1 cellular context compared by ENCODE assay signal in the genomic region with DNA sequence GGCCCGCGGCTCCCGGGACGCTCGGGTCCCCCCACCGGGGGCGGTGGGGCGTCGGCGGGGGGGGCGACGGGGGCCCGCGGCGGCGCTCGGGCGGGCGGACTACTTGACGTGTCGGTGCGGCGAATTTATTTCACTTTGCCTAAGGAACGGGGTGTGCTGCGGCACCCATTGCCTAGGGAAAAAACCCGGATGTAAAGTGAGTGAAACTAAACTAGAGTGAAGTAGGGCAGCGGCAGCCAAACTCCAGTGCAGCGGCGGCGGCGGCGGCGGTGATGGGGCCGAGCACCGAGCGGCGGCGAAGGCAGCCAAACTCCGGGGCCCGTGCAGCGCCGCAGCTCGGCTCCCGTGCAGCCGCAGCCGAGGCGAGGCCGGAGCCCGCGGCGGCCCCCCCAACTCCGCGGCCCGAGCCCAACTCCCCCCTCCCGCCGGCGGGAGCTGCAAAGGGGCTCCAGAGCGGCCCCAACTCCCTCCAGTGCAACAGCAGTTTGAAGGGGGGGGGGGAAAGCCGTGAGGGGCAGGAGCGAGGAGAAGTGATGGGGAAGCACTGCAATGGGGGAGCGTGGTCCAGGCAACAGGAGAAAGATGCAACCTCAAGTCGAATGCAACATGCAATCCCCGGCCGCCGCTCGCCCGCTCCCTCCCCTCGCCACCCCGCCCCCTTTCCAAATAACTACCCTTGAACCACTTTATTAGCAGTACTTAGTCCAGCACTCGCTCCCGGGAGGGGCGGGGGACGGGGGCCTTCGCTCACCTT.
A peak's percentile ranks its signal among the peaks of the same experiment; 100 is the strongest.
TF ChIP-seq lines count a peak whose summit lies in the region.

No MANE protein-coding gene starts in this region.

TF ChIP-seq in HepG2, 621 proteins besides CTCF, POLR2A, EP300 and RAD21 (continued from another document and continues in another):
- TF ChIP-seq, protein P1, sequence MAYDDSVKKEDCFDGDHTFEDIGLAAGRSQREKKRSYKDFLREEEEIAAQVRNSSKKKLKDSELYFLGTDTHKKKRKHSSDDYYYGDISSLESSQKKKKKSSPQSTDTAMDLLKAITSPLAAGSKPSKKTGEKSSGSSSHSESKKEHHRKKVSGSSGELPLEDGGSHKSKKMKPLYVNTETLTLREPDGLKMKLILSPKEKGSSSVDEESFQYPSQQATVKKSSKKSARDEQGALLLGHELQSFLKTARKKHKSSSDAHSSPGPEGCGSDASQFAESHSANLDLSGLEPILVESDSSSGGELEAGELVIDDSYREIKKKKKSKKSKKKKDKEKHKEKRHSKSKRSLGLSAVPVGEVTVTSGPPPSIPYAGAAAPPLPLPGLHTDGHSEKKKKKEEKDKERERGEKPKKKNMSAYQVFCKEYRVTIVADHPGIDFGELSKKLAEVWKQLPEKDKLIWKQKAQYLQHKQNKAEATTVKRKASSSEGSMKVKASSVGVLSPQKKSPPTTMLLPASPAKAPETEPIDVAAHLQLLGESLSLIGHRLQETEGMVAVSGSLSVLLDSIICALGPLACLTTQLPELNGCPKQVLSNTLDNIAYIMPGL (CRISPR knock-in tag; IDR thresholded peaks at IDR 0.05; ENCODE audit: borderline replicate concordance in 1 of 2, low read depth in 1 of 2) = peak in 1 of 2 experiments; percentile 20; a peak in 1 of 4 replicates
- TF ChIP-seq YEATS4 (CRISPR knock-in tag; IDR thresholded peaks at IDR 0.05; ENCODE audit: borderline replicate concordance) = peak; percentile 32; the same call in 1 of the 2 replicates
- TF ChIP-seq, protein P2, sequence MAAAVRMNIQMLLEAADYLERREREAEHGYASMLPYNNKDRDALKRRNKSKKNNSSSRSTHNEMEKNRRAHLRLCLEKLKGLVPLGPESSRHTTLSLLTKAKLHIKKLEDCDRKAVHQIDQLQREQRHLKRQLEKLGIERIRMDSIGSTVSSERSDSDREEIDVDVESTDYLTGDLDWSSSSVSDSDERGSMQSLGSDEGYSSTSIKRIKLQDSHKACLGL (CRISPR knock-in tag; IDR thresholded peaks at IDR 0.05) = no peak
- TF ChIP-seq ZFX (CRISPR knock-in tag; IDR thresholded peaks at IDR 0.05; ENCODE audit: low read depth) = no peak; the same call in 1 of the 2 replicates
- TF ChIP-seq GZF1 (CRISPR knock-in tag; IDR thresholded peaks at IDR 0.05) = no peak
- TF ChIP-seq, protein P3, sequence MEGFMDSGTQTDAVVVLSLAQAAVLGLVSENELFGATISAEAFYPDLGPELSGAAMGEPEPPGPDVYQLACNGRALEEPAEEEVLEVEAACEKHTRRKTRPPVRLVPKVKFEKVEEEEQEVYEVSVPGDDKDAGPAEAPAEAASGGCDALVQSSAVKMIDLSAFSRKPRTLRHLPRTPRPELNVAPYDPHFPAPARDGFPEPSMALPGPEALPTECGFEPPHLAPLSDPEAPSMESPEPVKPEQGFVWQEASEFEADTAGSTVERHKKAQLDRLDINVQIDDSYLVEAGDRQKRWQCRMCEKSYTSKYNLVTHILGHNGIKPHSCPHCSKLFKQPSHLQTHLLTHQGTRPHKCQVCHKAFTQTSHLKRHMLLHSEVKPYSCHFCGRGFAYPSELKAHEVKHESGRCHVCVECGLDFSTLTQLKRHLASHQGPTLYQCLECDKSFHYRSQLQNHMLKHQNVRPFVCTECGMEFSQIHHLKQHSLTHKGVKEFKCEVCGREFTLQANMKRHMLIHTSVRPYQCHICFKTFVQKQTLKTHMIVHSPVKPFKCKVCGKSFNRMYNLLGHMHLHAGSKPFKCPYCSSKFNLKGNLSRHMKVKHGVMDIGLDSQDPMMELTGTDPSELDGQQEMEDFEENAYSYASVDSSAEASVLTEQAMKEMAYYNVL (CRISPR knock-in tag; IDR thresholded peaks at IDR 0.05; ENCODE audit: borderline replicate concordance) = peak; percentile 25
- TF ChIP-seq CEBPB (IDR thresholded peaks at IDR 0.05; ENCODE audit: borderline replicate concordance, low read depth, low read length) = no peak
- TF ChIP-seq TRIM24 (CRISPR knock-in tag; IDR thresholded peaks at IDR 0.05) = no peak
- 0 out of 4 replicates have a peak, but pooled peaks of 1 of the 2 experiments have one; percentile 12 for TF ChIP-seq KLF16 (CRISPR knock-in tag; IDR thresholded peaks at IDR 0.05)
- TF ChIP-seq ZNF350 (CRISPR knock-in tag; IDR thresholded peaks at IDR 0.05; ENCODE audit: borderline replicate concordance, low read depth) = no peak
- TF ChIP-seq ZSCAN21 (CRISPR knock-in tag; IDR thresholded peaks at IDR 0.05; ENCODE audit: borderline replicate concordance) = peak; percentile 99
- no peak for TF ChIP-seq U2AF2 (IDR thresholded peaks at IDR 0.05; ENCODE audit: low read depth, low read length)
- TF ChIP-seq TAF1 (CRISPR knock-in tag; IDR thresholded peaks at IDR 0.05) = peak; percentile 62; the same call in 1 of the 2 replicates
- peak; percentile 49; the same call in 1 of the 2 replicates for TF ChIP-seq KAT7 (CRISPR knock-in tag; IDR thresholded peaks at IDR 0.05; ENCODE audit: borderline replicate concordance)
- no peak for TF ChIP-seq HOXA7 (CRISPR knock-in tag; IDR thresholded peaks at IDR 0.05)
- no peak for TF ChIP-seq MTA1 (CRISPR knock-in tag; IDR thresholded peaks at IDR 0.05; ENCODE audit: borderline replicate concordance)
- TF ChIP-seq ZNF678 (CRISPR knock-in tag; IDR thresholded peaks at IDR 0.05) = no peak
- no peak for TF ChIP-seq NFE2L1 (CRISPR knock-in tag; IDR thresholded peaks at IDR 0.05; ENCODE audit: borderline replicate concordance)
- TF ChIP-seq ADNP (CRISPR knock-in tag; IDR thresholded peaks at IDR 0.05) = no peak
- peak; percentile 43; the same call in 1 of the 2 replicates for TF ChIP-seq THAP11 (CRISPR knock-in tag; IDR thresholded peaks at IDR 0.05)
- no peak for TF ChIP-seq CREB1 (IDR thresholded peaks at IDR 0.05)
- TF ChIP-seq CREB1 (CRISPR knock-in tag; IDR thresholded peaks at IDR 0.05) = no peak
- no peak for TF ChIP-seq ZNF138 (CRISPR knock-in tag; IDR thresholded peaks at IDR 0.05; ENCODE audit: low read depth)
- TF ChIP-seq, protein P4, sequence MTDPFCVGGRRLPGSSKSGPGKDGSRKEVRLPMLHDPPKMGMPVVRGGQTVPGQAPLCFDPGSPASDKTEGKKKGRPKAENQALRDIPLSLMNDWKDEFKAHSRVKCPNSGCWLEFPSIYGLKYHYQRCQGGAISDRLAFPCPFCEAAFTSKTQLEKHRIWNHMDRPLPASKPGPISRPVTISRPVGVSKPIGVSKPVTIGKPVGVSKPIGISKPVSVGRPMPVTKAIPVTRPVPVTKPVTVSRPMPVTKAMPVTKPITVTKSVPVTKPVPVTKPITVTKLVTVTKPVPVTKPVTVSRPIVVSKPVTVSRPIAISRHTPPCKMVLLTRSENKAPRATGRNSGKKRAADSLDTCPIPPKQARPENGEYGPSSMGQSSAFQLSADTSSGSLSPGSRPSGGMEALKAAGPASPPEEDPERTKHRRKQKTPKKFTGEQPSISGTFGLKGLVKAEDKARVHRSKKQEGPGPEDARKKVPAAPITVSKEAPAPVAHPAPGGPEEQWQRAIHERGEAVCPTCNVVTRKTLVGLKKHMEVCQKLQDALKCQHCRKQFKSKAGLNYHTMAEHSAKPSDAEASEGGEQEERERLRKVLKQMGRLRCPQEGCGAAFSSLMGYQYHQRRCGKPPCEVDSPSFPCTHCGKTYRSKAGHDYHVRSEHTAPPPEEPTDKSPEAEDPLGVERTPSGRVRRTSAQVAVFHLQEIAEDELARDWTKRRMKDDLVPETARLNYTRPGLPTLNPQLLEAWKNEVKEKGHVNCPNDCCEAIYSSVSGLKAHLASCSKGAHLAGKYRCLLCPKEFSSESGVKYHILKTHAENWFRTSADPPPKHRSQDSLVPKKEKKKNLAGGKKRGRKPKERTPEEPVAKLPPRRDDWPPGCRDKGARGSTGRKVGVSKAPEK (CRISPR knock-in tag; IDR thresholded peaks at IDR 0.05; ENCODE audit: borderline replicate concordance) = no peak
- no peak for TF ChIP-seq MTF2 (CRISPR knock-in tag; IDR thresholded peaks at IDR 0.05; ENCODE audit: borderline replicate concordance)
- peak; percentile 16; the same call in 1 of the 2 replicates for TF ChIP-seq GATAD2A (CRISPR knock-in tag; IDR thresholded peaks at IDR 0.05)
- no peak for TF ChIP-seq ZNF792 (CRISPR knock-in tag; IDR thresholded peaks at IDR 0.05)
- 0 out of 2 replicates have a peak, but pooled peaks have one; percentile 42 for TF ChIP-seq TOPORS (CRISPR knock-in tag; IDR thresholded peaks at IDR 0.05)
- TF ChIP-seq KLF6 (CRISPR knock-in tag; IDR thresholded peaks at IDR 0.05) = 0 out of 2 replicates have a peak, but pooled peaks have one; percentile 47
- TF ChIP-seq, protein P5, sequence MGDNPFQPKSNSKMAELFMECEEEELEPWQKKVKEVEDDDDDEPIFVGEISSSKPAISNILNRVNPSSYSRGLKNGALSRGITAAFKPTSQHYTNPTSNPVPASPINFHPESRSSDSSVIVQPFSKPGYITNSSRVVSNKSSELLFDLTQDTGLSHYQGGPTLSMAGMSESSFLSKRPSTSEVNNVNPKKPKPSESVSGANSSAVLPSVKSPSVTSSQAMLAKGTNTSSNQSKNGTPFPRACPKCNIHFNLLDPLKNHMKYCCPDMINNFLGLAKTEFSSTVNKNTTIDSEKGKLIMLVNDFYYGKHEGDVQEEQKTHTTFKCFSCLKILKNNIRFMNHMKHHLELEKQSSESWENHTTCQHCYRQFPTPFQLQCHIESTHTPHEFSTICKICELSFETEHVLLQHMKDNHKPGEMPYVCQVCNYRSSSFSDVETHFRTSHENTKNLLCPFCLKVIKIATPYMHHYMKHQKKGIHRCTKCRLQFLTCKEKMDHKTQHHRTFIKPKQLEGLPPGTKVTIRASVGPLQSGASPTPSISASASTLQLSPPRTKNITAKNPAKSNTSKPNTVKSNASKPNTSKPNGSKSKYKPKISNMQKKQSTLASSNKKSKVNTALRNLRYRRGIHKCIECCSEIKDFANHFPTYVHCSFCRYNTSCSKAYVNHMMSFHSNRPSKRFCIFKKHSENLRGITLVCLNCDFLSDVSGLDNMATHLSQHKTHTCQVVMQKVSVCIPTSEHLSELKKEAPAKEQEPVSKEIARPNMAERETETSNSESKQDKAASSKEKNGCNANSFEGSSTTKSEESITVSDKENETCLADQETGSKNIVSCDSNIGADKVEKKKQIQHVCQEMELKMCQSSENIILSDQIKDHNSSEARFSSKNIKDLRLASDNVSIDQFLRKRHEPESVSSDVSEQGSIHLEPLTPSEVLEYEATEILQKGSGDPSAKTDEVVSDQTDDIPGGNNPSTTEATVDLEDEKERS (CRISPR knock-in tag; IDR thresholded peaks at IDR 0.05) = no peak
- no peak for TF ChIP-seq KLF15 (CRISPR knock-in tag; IDR thresholded peaks at IDR 0.05; ENCODE audit: borderline replicate concordance)
- no peak for TF ChIP-seq HNRNPH1 (optimal IDR thresholded peaks at IDR 0.05; ENCODE audit: low read depth, low read length)
- peak; percentile 82 for TF ChIP-seq RBFOX2 (IDR thresholded peaks at IDR 0.05; ENCODE audit: low read depth, low read length)
- peak; percentile 66 for TF ChIP-seq PHF8 (CRISPR knock-in tag; IDR thresholded peaks at IDR 0.05)
- no peak for TF ChIP-seq ZNF20 (CRISPR knock-in tag; IDR thresholded peaks at IDR 0.05)
- TF ChIP-seq ZNF775 (CRISPR knock-in tag; IDR thresholded peaks at IDR 0.05; ENCODE audit: borderline replicate concordance) = no peak
- TF ChIP-seq ZNF10 (CRISPR knock-in tag; IDR thresholded peaks at IDR 0.05; ENCODE audit: borderline replicate concordance, low read depth) = no peak
- peak; percentile 73 for TF ChIP-seq ASH2L (IDR thresholded peaks at IDR 0.05; ENCODE audit: insufficient read length, low read depth, low read length)
- no peak for TF ChIP-seq ELF3 (CRISPR knock-in tag; IDR thresholded peaks at IDR 0.05)
- TF ChIP-seq, protein P6, sequence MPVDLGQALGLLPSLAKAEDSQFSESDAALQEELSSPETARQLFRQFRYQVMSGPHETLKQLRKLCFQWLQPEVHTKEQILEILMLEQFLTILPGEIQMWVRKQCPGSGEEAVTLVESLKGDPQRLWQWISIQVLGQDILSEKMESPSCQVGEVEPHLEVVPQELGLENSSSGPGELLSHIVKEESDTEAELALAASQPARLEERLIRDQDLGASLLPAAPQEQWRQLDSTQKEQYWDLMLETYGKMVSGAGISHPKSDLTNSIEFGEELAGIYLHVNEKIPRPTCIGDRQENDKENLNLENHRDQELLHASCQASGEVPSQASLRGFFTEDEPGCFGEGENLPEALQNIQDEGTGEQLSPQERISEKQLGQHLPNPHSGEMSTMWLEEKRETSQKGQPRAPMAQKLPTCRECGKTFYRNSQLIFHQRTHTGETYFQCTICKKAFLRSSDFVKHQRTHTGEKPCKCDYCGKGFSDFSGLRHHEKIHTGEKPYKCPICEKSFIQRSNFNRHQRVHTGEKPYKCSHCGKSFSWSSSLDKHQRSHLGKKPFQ (CRISPR knock-in tag; IDR thresholded peaks at IDR 0.05; ENCODE audit: insufficient replicate concordance) = no peak
- TF ChIP-seq, protein P7, sequence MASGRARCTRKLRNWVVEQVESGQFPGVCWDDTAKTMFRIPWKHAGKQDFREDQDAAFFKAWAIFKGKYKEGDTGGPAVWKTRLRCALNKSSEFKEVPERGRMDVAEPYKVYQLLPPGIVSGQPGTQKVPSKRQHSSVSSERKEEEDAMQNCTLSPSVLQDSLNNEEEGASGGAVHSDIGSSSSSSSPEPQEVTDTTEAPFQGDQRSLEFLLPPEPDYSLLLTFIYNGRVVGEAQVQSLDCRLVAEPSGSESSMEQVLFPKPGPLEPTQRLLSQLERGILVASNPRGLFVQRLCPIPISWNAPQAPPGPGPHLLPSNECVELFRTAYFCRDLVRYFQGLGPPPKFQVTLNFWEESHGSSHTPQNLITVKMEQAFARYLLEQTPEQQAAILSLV (CRISPR knock-in tag; IDR thresholded peaks at IDR 0.05; ENCODE audit: borderline replicate concordance) = no peak
- TF ChIP-seq ZNF563 (CRISPR knock-in tag; IDR thresholded peaks at IDR 0.05) = peak; percentile 39; the same call in 1 of the 2 replicates
- TF ChIP-seq DMAP1 (CRISPR knock-in tag; IDR thresholded peaks at IDR 0.05) = peak; percentile 44
- no peak for TF ChIP-seq PRMT3 (CRISPR knock-in tag; IDR thresholded peaks at IDR 0.05; ENCODE audit: borderline replicate concordance, low read depth)
- TF ChIP-seq MXD4 (CRISPR knock-in tag; IDR thresholded peaks at IDR 0.05) = no peak
- no peak for TF ChIP-seq HOXD1 (CRISPR knock-in tag; IDR thresholded peaks at IDR 0.05)
- TF ChIP-seq PHF20 (CRISPR knock-in tag; IDR thresholded peaks at IDR 0.05) = no peak
- TF ChIP-seq ZNF451 (CRISPR knock-in tag; IDR thresholded peaks at IDR 0.05) = no peak
- TF ChIP-seq NCOA5 (CRISPR knock-in tag; IDR thresholded peaks at IDR 0.05) = no peak
